ENCODE assay signal across 20 cellular contexts in the genomic region with DNA sequence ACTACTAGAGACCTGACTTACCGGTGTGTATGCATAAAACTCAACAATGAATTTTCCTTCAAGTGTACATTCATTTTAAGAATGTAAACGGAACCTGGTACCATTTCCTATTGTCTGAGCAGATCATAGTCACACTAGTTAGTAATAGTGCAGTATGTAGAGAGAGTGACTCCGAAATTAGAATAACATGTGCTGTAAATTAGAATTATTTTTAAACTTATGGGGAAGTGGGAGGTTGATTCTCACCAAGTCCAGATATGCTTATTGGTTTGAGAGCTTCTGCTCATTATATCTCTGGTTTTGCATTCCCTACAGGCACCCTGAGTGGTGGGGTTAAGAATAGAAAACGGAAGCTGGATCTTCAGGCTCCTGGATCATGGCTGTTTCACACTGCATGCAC.
"Had no signal": no experiment of that assay in that cellular context is flagged by ENCODE, and none has a peak within 500 bp of the region (broad histone marks: within the 10 kb centered on the region; RNA-seq: fewer than 3 reads in every experiment).

No MANE protein-coding gene starts in this region.

- ATAC-seq: activated CD8-positive, alpha-beta T cell treated with anti-CD3 and anti-CD28 coated beads, Interleukin-2, amount 10 ng/mL, durations not matched to agents 7 days and 5 days; body of pancreas; upper lobe of right lung had no signal

- H3K27ac ChIP-seq: body of pancreas, colonic mucosa, thoracic aorta, upper lobe of right lung had no signal

- H3K27ac Mint-ChIP-seq: activated CD4-positive, alpha-beta T cell treated with anti-CD3 and anti-CD28 coated beads, Interleukin-2, amount 10 ng/mL, durations not matched to agents 7 days and 5 days; activated CD8-positive, alpha-beta T cell treated with anti-CD3 and anti-CD28 coated beads, Interleukin-2, amount 10 ng/mL, durations not matched to agents 7 days and 5 days; activated naive CD4-positive, alpha-beta T cell treated with anti-CD3 and anti-CD28 coated beads for 36 hours; activated T-cell treated with anti-CD3 and anti-CD28 coated beads, Interleukin-2, amount 50 U/mL, for 24 hours; endodermal cell; mesothelial cell of epicardium had no signal

- H3K27me3 ChIP-seq: body of pancreas, colonic mucosa, upper lobe of right lung had no signal

- H3K9me3 Mint-ChIP-seq: activated CD4-positive, alpha-beta T cell treated with anti-CD3 and anti-CD28 coated beads, Interleukin-2, amount 10 ng/mL, durations not matched to agents 7 days and 5 days; activated naive CD4-positive, alpha-beta T cell treated with anti-CD3 and anti-CD28 coated beads for 36 hours; activated T-cell treated with anti-CD3 and anti-CD28 coated beads, Interleukin-2, amount 50 U/mL, for 24 hours; endodermal cell; mesothelial cell of epicardium had no signal

- H3K4me3 ChIP-seq: body of pancreas, colonic mucosa, lung, thoracic aorta, upper lobe of right lung had no signal

- H3K36me3 ChIP-seq: colonic mucosa, thoracic aorta had no signal

- DNase-seq: activated CD4-positive, alpha-beta T cell treated with anti-CD3 and anti-CD28 coated beads, Interleukin-2, amount 10 ng/mL, durations not matched to agents 7 days and 5 days; activated CD8-positive, alpha-beta T cell treated with anti-CD3 and anti-CD28 coated beads, Interleukin-2, amount 10 ng/mL, durations not matched to agents 7 days and 5 days; activated naive CD4-positive, alpha-beta T cell treated with anti-CD3 and anti-CD28 coated beads for 36 hours; activated T-cell treated with anti-CD3 and anti-CD28 coated beads, Interleukin-2, amount 50 U/mL, for 24 hours; body of pancreas; colonic mucosa; endodermal cell; foreskin melanocyte; glutamatergic neuron; hypothalamus; islet precursor cell; left colon; small intestine; stimulated activated CD4-positive, alpha-beta T cell treated with anti-CD3 and anti-CD28 coated beads, Interleukin-4, amount 100 ng/mL, for 1 hour; upper lobe of right lung had no signal

- H3K4me1 Mint-ChIP-seq: neural crest cell had no signal

- H3K4me3 Mint-ChIP-seq: activated CD4-positive, alpha-beta T cell treated with anti-CD3 and anti-CD28 coated beads, Interleukin-2, amount 10 ng/mL, durations not matched to agents 7 days and 5 days; activated CD8-positive, alpha-beta T cell treated with anti-CD3 and anti-CD28 coated beads, Interleukin-2, amount 10 ng/mL, durations not matched to agents 7 days and 5 days; activated naive CD4-positive, alpha-beta T cell treated with anti-CD3 and anti-CD28 coated beads for 36 hours; activated T-cell treated with anti-CD3 and anti-CD28 coated beads, Interleukin-2, amount 50 U/mL, for 24 hours; endodermal cell; mesothelial cell of epicardium; neural crest cell had no signal

- H3K9me3 ChIP-seq: body of pancreas, colonic mucosa, thoracic aorta, upper lobe of right lung had no signal

- H3K4me1 ChIP-seq: colonic mucosa, upper lobe of right lung had no signal

- H3K27me3 Mint-ChIP-seq: activated T-cell treated with anti-CD3 and anti-CD28 coated beads, Interleukin-2, amount 50 U/mL, for 24 hours; progenitor cell of endocrine pancreas had no signal
